ENCODE assay signal across 27 cellular contexts in genomic region chr6:143006787-143007186, GRCh38.
"Had no signal": no experiment of that assay in that cellular context is flagged by ENCODE, and none has a peak within 500 bp of the region (broad histone marks: within the 10 kb centered on the region; RNA-seq: fewer than 3 reads in every experiment).

No MANE protein-coding gene starts in this region.

- H3K9me3 ChIP-seq: ascending aorta, colonic mucosa, esophagus squamous epithelium, gastroesophageal sphincter, heart right ventricle had no signal

- H3K27me3 ChIP-seq: ascending aorta, colonic mucosa, esophagus squamous epithelium, gastroesophageal sphincter, heart right ventricle had no signal

- H3K4me1 ChIP-seq: ascending aorta, colonic mucosa, esophagus squamous epithelium, gastroesophageal sphincter had no signal

- ATAC-seq: activated CD4-positive, CD25-positive, alpha-beta regulatory T cell treated with anti-CD3 and anti-CD28 coated beads, Interleukin-2, amount 50 U/mL, for 24 hours; activated CD8-positive, alpha-beta T cell treated with anti-CD3 and anti-CD28 coated beads for 36 hours; activated naive CD4-positive, alpha-beta T cell treated with anti-CD3 and anti-CD28 coated beads, Interleukin-2, amount 50 U/mL, for 72 hours; activated T-cell treated with anti-CD3 and anti-CD28 coated beads, Interleukin-2, amount 50 U/mL, for 4 hours; gastroesophageal sphincter; heart right ventricle; T-helper 17 cell had no signal

- H3K27ac ChIP-seq: ascending aorta, colonic mucosa, epithelial cell of prostate, esophagus squamous epithelium, gastroesophageal sphincter, heart right ventricle, WERI-Rb-1 had no signal

- FAIRE-seq: bronchial epithelial cell, endometrium, endothelial cell of umbilical vein had no signal

- DNase-seq: activated B cell treated with CpG ODN at 0.5 μM for 24 hours; activated CD4-positive, alpha-beta T cell treated with anti-CD3 and anti-CD28 coated beads for 48 hours; activated CD4-positive, alpha-beta T cell treated with anti-CD3 and anti-CD28 coated beads, Interleukin-2, amount 50 U/mL, for 1 hour; activated CD4-positive, alpha-beta T cell treated with anti-CD3 and anti-CD28 coated beads, Interleukin-2, amount 50 U/mL, for 48 hours; activated CD8-positive, alpha-beta memory T cell treated with anti-CD3 and anti-CD28 coated beads for 24 hours; activated CD8-positive, alpha-beta T cell treated with anti-CD3 and anti-CD28 coated beads for 36 hours; activated effector memory CD4-positive, alpha-beta T cell treated with anti-CD3 and anti-CD28 coated beads, Interleukin-2, amount 50 U/mL, for 16 hours; activated naive CD4-positive, alpha-beta T cell treated with anti-CD3 and anti-CD28 coated beads, Interleukin-2, amount 10 ng/mL, durations not matched to agents 7 days and 5 days; activated naive CD8-positive, alpha-beta T cell treated with anti-CD3 and anti-CD28 coated beads, Interleukin-2, amount 10 ng/mL, durations not matched to agents 7 days and 5 days; activated T-cell treated with anti-CD3 and anti-CD28 coated beads, Interleukin-2, amount 50 U/mL, for 4 hours; colonic mucosa; effector CD8-positive, alpha-beta T cell; esophagus squamous epithelium; foreskin melanocyte; heart right ventricle; T-helper 1 cell; T-helper 17 cell; T1000; WERI-Rb-1 had no signal

- H3K4me3 ChIP-seq: ascending aorta, colonic mucosa, esophagus squamous epithelium, gastroesophageal sphincter, heart right ventricle had no signal

- H3K36me3 ChIP-seq: ascending aorta, colonic mucosa, esophagus squamous epithelium, gastroesophageal sphincter, heart right ventricle, WERI-Rb-1 had no signal
